In genomic region chr15:62440310-62440709, GRCh38 we compare ENCODE assay signal across 28 cellular contexts. TPM values are rescaled to one million over a fixed set of nuclear protein-coding genes. Genes with fewer than 3 reads are reported as not detected.
A peak's percentile ranks its signal among the peaks of the same experiment; 100 is the strongest.
DNase-seq lines count a peak whose midpoint lies in the region; ATAC-seq and TF ChIP-seq lines count a peak whose summit lies in the region.
"Had no signal": no experiment of that assay in that cellular context is flagged by ENCODE, and none has a peak within 500 bp of the region (broad histone marks: within the 10 kb centered on the region; RNA-seq: fewer than 3 reads in every experiment).

No MANE protein-coding gene starts in this region.

- H3K27me3 ChIP-seq in stomach: no peaks in the 10 kb centered on the region
- H3K27me3 ChIP-seq: thyroid gland had no signal

- no peaks in the 10 kb centered on the region for H3K27me3 Mint-ChIP-seq in HFFc6 (ENCODE audit: insufficient read depth)

- WGBS in stomach, 5 donors: 56 to 76% (median 67%) methylated on average over 7 of the region's 7 CpGs

- no peak for ATAC-seq in HG03460 (IDR thresholded peaks at IDR 0.05; ENCODE audit: unreplicated experiment)
- no peak for ATAC-seq in stimulated activated effector memory CD8-positive, alpha-beta T cell treated with anti-CD3 and anti-CD28 coated beads, Interleukin-12 subunit alpha, Interleukin-12 subunit beta, amount 100 ng/mL, for 72 hours
- ATAC-seq: natural killer cell treated with Interleukin-12 subunit alpha and Interleukin-12 subunit beta and Interleukin-15 and Interleukin-18, amount 100 ng/mL, for 72 hours; SK-N-SH treated with all-trans-retinoic acid at 6 μM for 48 hours had no signal

- DNase-seq in AG10803 (ENCODE audit: low read depth) (peak; percentile 52), HFFc6 (no peak), fibroblast of gingiva (ENCODE audit: low read depth) (peak; percentile 55), stomach (no peak), GM03348 (ENCODE audit: low spot score) (no peak)
- DNase-seq in stimulated activated effector memory CD8-positive, alpha-beta T cell treated with anti-CD3 and anti-CD28 coated beads, Interleukin-12 subunit alpha, Interleukin-12 subunit beta, amount 100 ng/mL, for 72 hours (ENCODE audit: low spot score in 2 of 2): no peak
- no peak for DNase-seq in stimulated activated naive CD4-positive, alpha-beta T cell (lab: John Stamatoyannopoulos, UW)
- DNase-seq: activated CD4-positive, alpha-beta T cell treated with anti-CD3 and anti-CD28 coated beads for 48 hours; activated CD8-positive, alpha-beta memory T cell treated with anti-CD3 and anti-CD28 coated beads for 24 hours; activated effector memory CD4-positive, alpha-beta T cell treated with Interleukin-2 at 50 U/mL for 16 hours; central memory CD4-positive, alpha-beta T cell; DMS79; KG1; lower lobe of right lung; NCI-H1417; NCI-H2081 treated with DMSO at 0.1 percent for 48 hours; NCI-H446 treated with DMSO at 0.1 percent for 48 hours; stimulated activated CD4-positive, alpha-beta T cell treated with anti-CD3 and anti-CD28 coated beads, Interleukin-12 subunit alpha, Interleukin-12 subunit beta, amount 100 ng/mL, for 4 hours; stimulated activated CD4-positive, alpha-beta T cell treated with anti-CD3 and anti-CD28 coated beads, Interleukin-4, amount 100 ng/mL, for 1 hour; thyroid gland had no signal

- H3K4me3 Mint-ChIP-seq in HFFc6: no peak overlapping the region
- H3K4me3 Mint-ChIP-seq in stimulated activated effector memory CD8-positive, alpha-beta T cell treated with anti-CD3 and anti-CD28 coated beads, Interleukin-12 subunit alpha, Interleukin-12 subunit beta, amount 100 ng/mL, for 72 hours: no peak overlapping the region
- H3K4me3 Mint-ChIP-seq: activated naive CD8-positive, alpha-beta T cell; natural killer cell treated with Interleukin-12 subunit alpha and Interleukin-12 subunit beta and Interleukin-15 and Interleukin-18, amount 100 ng/mL, for 72 hours; T-helper 2 cell treated with Interferon-gamma antibody and Interleukin-4, amounts not matched to agents 5 μg/mL and 100 μg/mL, for 36 hours had no signal

- intact Hi-C loops in stomach (cut with DNase I; ENCODE audit: low total_unique reads): no loop called here

- TF ChIP-seq CTCF in AG10803 (conservative IDR thresholded peaks at IDR 0.05; ENCODE audit: low read length) (no peak), HFFc6 (IDR thresholded peaks at IDR 0.05) (no peak), stomach (IDR thresholded peaks at IDR 0.05) (no peak)

- H3K4me3 ChIP-seq in AG10803 (ENCODE audit: low read length) (no peak overlapping the region), stomach (no peak overlapping the region)
- H3K4me3 ChIP-seq: HAP-1, lower lobe of right lung, mucosa of descending colon, thyroid gland had no signal

- H3K36me3 ChIP-seq in stomach: no peaks in the 10 kb centered on the region
- H3K36me3 ChIP-seq: HAP-1, lower lobe of right lung, thyroid gland had no signal

- peak overlapping the region; percentile 27 for H3K27ac Mint-ChIP-seq in HFFc6
- no peak overlapping the region for H3K27ac Mint-ChIP-seq in stimulated activated effector memory CD8-positive, alpha-beta T cell treated with anti-CD3 and anti-CD28 coated beads, Interleukin-12 subunit alpha, Interleukin-12 subunit beta, amount 100 ng/mL, for 72 hours
- H3K27ac Mint-ChIP-seq: activated naive CD8-positive, alpha-beta T cell; natural killer cell treated with Interleukin-12 subunit alpha and Interleukin-12 subunit beta and Interleukin-15 and Interleukin-18, amount 100 ng/mL, for 72 hours; T-helper 2 cell treated with Interferon-gamma antibody and Interleukin-4, amounts not matched to agents 5 μg/mL and 100 μg/mL, for 36 hours had no signal

- no peaks in the 10 kb centered on the region; the same call in 1 of the 2 replicates for H3K36me3 Mint-ChIP-seq in HFFc6 (ENCODE audit: low read depth)
- H3K36me3 Mint-ChIP-seq in stimulated activated effector memory CD8-positive, alpha-beta T cell treated with anti-CD3 and anti-CD28 coated beads, Interleukin-12 subunit alpha, Interleukin-12 subunit beta, amount 100 ng/mL, for 72 hours: no peaks in the 10 kb centered on the region
- H3K36me3 Mint-ChIP-seq: activated naive CD8-positive, alpha-beta T cell; natural killer cell treated with Interleukin-12 subunit alpha and Interleukin-12 subunit beta and Interleukin-15 and Interleukin-18, amount 100 ng/mL, for 72 hours had no signal

- no peaks in the 10 kb centered on the region for H3K9me3 ChIP-seq in stomach
- H3K9me3 ChIP-seq: HAP-1, lower lobe of right lung, mucosa of descending colon, thyroid gland had no signal

- no peak for TF ChIP-seq POLR2A in stomach (IDR thresholded peaks at IDR 0.05)

- no peak for TF ChIP-seq EP300 in stomach (IDR thresholded peaks at IDR 0.05)

- peak overlapping the region in 4 of 5 donors; percentile 42 to 56 (median 56) for H3K27ac ChIP-seq in stomach
- H3K27ac ChIP-seq: lower lobe of right lung, RWPE1, thyroid gland had no signal

- H3K9me3 Mint-ChIP-seq in HFFc6: no peaks in the 10 kb centered on the region
- no peaks in the 10 kb centered on the region for H3K9me3 Mint-ChIP-seq in stimulated activated effector memory CD8-positive, alpha-beta T cell treated with anti-CD3 and anti-CD28 coated beads, Interleukin-12 subunit alpha, Interleukin-12 subunit beta, amount 100 ng/mL, for 72 hours
- H3K9me3 Mint-ChIP-seq: natural killer cell treated with Interleukin-12 subunit alpha and Interleukin-12 subunit beta and Interleukin-15 and Interleukin-18, amount 100 ng/mL, for 72 hours; T-helper 2 cell treated with Interferon-gamma antibody and Interleukin-4, amounts not matched to agents 5 μg/mL and 100 μg/mL, for 36 hours had no signal

- peaks cover 9 to 35% (median 20%) of the 10 kb centered on the region in 4 donors for H3K4me1 ChIP-seq in stomach
- H3K4me1 ChIP-seq: HAP-1, lower lobe of right lung had no signal

- peaks cover 46% of the 10 kb centered on the region for H3K4me1 Mint-ChIP-seq in HFFc6 (ENCODE audit: low read depth)
- H3K4me1 Mint-ChIP-seq in stimulated activated effector memory CD8-positive, alpha-beta T cell treated with anti-CD3 and anti-CD28 coated beads, Interleukin-12 subunit alpha, Interleukin-12 subunit beta, amount 100 ng/mL, for 72 hours: no peaks in the 10 kb centered on the region

RNA-seq across cellular contexts. Expression of gene TLN2, which starts 50.0 kb away (rescaled TPM):
- 10 to 100 TPM; 24.6 to 30.2 (median 27.2) TPM for total RNA-seq in HFFc6 (2021; fragmentation: NEBNext Ultra II Directional; extraction: Animal tissue kit (Norgen Biotek cat#: 25700))
- 100 to 1,000 TPM in 1 of 5 donors, 10 to 100 TPM in 4; 18.5 to 228 (median 33.5) TPM for total RNA-seq in stomach
- polyA plus RNA-seq in stomach: 1 to 10 TPM; 1.4 to 3.5 (median 3.4) TPM

Comparison
In these comparisons a context has a peak if more than half of its experiments do, and no peak if none do; other contexts are left out.
1. DNase-seq: peak in AG10803 (single experiment) and fibroblast of gingiva (single experiment); none in HFFc6 (single experiment), stomach (single experiment), stimulated activated effector memory CD8-positive, alpha-beta T cell treated with anti-CD3 and anti-CD28 coated beads, Interleukin-12 subunit alpha, Interleukin-12 subunit beta, amount 100 ng/mL, for 72 hours (0 of 2), stimulated activated naive CD4-positive, alpha-beta T cell (0 of 6) and GM03348 (single experiment).